ENCODE assay signal across 18 cellular contexts in genomic region chr2:7225848-7226247, GRCh38.
DNase-seq lines count a peak whose midpoint lies in the region; ATAC-seq and TF ChIP-seq lines count a peak whose summit lies in the region.
"Had no signal": no experiment of that assay in that cellular context is flagged by ENCODE, and none has a peak within 500 bp of the region (broad histone marks: within the 10 kb centered on the region; RNA-seq: fewer than 3 reads in every experiment).

No MANE protein-coding gene starts in this region.

- DNase-seq in NCI-H1105 (lab: John Stamatoyannopoulos, UW): peak; percentile 59
- peak; percentile 79 for DNase-seq in NCI-H146 treated with DMSO at 0.1 percent for 48 hours (lab: John Stamatoyannopoulos, UW; ENCODE audit: unreplicated experiment)
- DNase-seq in NCI-H345 (lab: John Stamatoyannopoulos, UW): peak; percentile 48
- no peak for DNase-seq in WTC11 (ENCODE audit: low spot score)
- no peak for DNase-seq in thyroid gland
- DNase-seq in NCI-H2029 treated with DMSO at 0.1 percent for 48 hours (lab: John Stamatoyannopoulos, UW): no peak
- DNase-seq in chondrocyte (ENCODE audit: low spot score): no peak
- DNase-seq: Calu3; CD4-positive, alpha-beta T cell; DMS53; MV-4-11; NCI-H187 treated with DMSO at 0.1 percent for 48 hours; NCI-H510A; Right ventricle myocardium superior; T-helper 1 cell; T1000 had no signal

- no peaks in the 10 kb centered on the region for H3K9me3 ChIP-seq in thyroid gland

- H3K4me1 Mint-ChIP-seq in WTC11: peaks cover 58% of the 10 kb centered on the region
- H3K4me1 Mint-ChIP-seq in chondrocyte (ENCODE audit: low read depth): no peaks in the 10 kb centered on the region

- ATAC-seq in WTC11: no peak
- ATAC-seq in HG02884 (IDR thresholded peaks at IDR 0.05; ENCODE audit: unreplicated experiment): no peak
- ATAC-seq: SK-N-SH treated with all-trans-retinoic acid at 6 μM for 48 hours had no signal

- H3K27me3 ChIP-seq in thyroid gland: no peaks in the 10 kb centered on the region

- H3K27ac Mint-ChIP-seq in WTC11: peak overlapping the region; percentile 85; the same call in 1 of the 2 replicates
- H3K27ac Mint-ChIP-seq in chondrocyte (ENCODE audit: unreplicated experiment): no peak overlapping the region
- H3K27ac Mint-ChIP-seq: CD4-positive, alpha-beta T cell had no signal

- H3K36me3 Mint-ChIP-seq in WTC11: peaks cover 25% of the 10 kb centered on the region
- H3K36me3 Mint-ChIP-seq in chondrocyte (ENCODE audit: low read depth): no peaks in the 10 kb centered on the region

- H3K27me3 Mint-ChIP-seq in WTC11 (ENCODE audit: low read depth) (no peaks in the 10 kb centered on the region), chondrocyte (ENCODE audit: low read depth) (no peaks in the 10 kb centered on the region)
- H3K27me3 Mint-ChIP-seq: CD4-positive, alpha-beta T cell had no signal

- H3K4me1 ChIP-seq in thyroid gland: no peaks in the 10 kb centered on the region

- H3K4me3 Mint-ChIP-seq in WTC11 (no peak overlapping the region), chondrocyte (ENCODE audit: unreplicated experiment) (no peak overlapping the region)
- H3K4me3 Mint-ChIP-seq: CD4-positive, alpha-beta T cell had no signal

- TF ChIP-seq CTCF in WTC11 (IDR thresholded peaks at IDR 0.05): no peak
- no peak for TF ChIP-seq CTCF in thyroid gland (IDR thresholded peaks at IDR 0.05)
- TF ChIP-seq CTCF in chondrocyte (IDR thresholded peaks at IDR 0.05): no peak

- CTCF ChIA-PET in WTC11 (lab: Charles Lee): no interaction called here

- H3K36me3 ChIP-seq in thyroid gland: no peaks in the 10 kb centered on the region

- TF ChIP-seq POLR2A in thyroid gland (IDR thresholded peaks at IDR 0.05): no peak

- no peak overlapping the region for H3K27ac ChIP-seq in thyroid gland

- POLR2A ChIA-PET in WTC11 (lab: Charles Lee): interaction anchor here (1.0 kb wide), 1 partner anchor 36 kb away, joined by 3 read pairs; no protein-coding TSS in a partner anchor

- H3K4me3 ChIP-seq in thyroid gland (replicated peaks in 1 of 3): no peak overlapping the region

- intact Hi-C loops in thyroid gland (cut with DNase I): no loop called here

- WGBS in thyroid gland, 2 donors: 77 to 78% methylated on average over 1 of the region's 1 CpG

- H3K9me3 Mint-ChIP-seq in WTC11 (peaks cover 26% of the 10 kb centered on the region), chondrocyte (ENCODE audit: low read depth) (peaks cover 4% of the 10 kb centered on the region)

TF ChIP-seq in WTC11, 78 proteins besides CTCF, POLR2A, EP300 and RAD21 (continues in another document):
- TF ChIP-seq, protein P1, sequence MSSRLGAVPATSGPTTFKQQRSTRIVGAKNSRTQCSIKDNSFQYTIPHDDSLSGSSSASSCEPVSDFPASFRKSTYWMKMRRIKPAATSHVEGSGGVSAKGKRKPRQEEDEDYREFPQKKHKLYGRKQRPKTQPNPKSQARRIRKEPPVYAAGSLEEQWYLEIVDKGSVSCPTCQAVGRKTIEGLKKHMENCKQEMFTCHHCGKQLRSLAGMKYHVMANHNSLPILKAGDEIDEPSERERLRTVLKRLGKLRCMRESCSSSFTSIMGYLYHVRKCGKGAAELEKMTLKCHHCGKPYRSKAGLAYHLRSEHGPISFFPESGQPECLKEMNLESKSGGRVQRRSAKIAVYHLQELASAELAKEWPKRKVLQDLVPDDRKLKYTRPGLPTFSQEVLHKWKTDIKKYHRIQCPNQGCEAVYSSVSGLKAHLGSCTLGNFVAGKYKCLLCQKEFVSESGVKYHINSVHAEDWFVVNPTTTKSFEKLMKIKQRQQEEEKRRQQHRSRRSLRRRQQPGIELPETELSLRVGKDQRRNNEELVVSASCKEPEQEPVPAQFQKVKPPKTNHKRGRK (CRISPR knock-in tag; IDR thresholded peaks at IDR 0.05; ENCODE audit: borderline replicate concordance): no peak
- TF ChIP-seq RORB (CRISPR knock-in tag; IDR thresholded peaks at IDR 0.05) (no peak), NFYB (CRISPR knock-in tag; conservative IDR thresholded peaks at IDR 0.05; ENCODE audit: low read depth) (no peak), SP1 (CRISPR knock-in tag; conservative IDR thresholded peaks at IDR 0.05) (no peak)
- TF ChIP-seq, protein P2, sequence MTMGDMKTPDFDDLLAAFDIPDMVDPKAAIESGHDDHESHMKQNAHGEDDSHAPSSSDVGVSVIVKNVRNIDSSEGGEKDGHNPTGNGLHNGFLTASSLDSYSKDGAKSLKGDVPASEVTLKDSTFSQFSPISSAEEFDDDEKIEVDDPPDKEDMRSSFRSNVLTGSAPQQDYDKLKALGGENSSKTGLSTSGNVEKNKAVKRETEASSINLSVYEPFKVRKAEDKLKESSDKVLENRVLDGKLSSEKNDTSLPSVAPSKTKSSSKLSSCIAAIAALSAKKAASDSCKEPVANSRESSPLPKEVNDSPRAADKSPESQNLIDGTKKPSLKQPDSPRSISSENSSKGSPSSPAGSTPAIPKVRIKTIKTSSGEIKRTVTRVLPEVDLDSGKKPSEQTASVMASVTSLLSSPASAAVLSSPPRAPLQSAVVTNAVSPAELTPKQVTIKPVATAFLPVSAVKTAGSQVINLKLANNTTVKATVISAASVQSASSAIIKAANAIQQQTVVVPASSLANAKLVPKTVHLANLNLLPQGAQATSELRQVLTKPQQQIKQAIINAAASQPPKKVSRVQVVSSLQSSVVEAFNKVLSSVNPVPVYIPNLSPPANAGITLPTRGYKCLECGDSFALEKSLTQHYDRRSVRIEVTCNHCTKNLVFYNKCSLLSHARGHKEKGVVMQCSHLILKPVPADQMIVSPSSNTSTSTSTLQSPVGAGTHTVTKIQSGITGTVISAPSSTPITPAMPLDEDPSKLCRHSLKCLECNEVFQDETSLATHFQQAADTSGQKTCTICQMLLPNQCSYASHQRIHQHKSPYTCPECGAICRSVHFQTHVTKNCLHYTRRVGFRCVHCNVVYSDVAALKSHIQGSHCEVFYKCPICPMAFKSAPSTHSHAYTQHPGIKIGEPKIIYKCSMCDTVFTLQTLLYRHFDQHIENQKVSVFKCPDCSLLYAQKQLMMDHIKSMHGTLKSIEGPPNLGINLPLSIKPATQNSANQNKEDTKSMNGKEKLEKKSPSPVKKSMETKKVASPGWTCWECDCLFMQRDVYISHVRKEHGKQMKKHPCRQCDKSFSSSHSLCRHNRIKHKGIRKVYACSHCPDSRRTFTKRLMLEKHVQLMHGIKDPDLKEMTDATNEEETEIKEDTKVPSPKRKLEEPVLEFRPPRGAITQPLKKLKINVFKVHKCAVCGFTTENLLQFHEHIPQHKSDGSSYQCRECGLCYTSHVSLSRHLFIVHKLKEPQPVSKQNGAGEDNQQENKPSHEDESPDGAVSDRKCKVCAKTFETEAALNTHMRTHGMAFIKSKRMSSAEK (CRISPR knock-in tag; IDR thresholded peaks at IDR 0.05; ENCODE audit: borderline replicate concordance): no peak
- TF ChIP-seq, protein P3, sequence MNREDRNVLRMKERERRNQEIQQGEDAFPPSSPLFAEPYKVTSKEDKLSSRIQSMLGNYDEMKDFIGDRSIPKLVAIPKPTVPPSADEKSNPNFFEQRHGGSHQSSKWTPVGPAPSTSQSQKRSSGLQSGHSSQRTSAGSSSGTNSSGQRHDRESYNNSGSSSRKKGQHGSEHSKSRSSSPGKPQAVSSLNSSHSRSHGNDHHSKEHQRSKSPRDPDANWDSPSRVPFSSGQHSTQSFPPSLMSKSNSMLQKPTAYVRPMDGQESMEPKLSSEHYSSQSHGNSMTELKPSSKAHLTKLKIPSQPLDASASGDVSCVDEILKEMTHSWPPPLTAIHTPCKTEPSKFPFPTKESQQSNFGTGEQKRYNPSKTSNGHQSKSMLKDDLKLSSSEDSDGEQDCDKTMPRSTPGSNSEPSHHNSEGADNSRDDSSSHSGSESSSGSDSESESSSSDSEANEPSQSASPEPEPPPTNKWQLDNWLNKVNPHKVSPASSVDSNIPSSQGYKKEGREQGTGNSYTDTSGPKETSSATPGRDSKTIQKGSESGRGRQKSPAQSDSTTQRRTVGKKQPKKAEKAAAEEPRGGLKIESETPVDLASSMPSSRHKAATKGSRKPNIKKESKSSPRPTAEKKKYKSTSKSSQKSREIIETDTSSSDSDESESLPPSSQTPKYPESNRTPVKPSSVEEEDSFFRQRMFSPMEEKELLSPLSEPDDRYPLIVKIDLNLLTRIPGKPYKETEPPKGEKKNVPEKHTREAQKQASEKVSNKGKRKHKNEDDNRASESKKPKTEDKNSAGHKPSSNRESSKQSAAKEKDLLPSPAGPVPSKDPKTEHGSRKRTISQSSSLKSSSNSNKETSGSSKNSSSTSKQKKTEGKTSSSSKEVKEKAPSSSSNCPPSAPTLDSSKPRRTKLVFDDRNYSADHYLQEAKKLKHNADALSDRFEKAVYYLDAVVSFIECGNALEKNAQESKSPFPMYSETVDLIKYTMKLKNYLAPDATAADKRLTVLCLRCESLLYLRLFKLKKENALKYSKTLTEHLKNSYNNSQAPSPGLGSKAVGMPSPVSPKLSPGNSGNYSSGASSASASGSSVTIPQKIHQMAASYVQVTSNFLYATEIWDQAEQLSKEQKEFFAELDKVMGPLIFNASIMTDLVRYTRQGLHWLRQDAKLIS (CRISPR knock-in tag; IDR thresholded peaks at IDR 0.05; ENCODE audit: borderline replicate concordance): no peak

Comparison
In these comparisons a context has a peak if more than half of its experiments do, and no peak if none do; other contexts are left out.
1. DNase-seq: peak in NCI-H1105 (single experiment), NCI-H146 treated with DMSO at 0.1 percent for 48 hours (single experiment) and NCI-H345 (single experiment); none in WTC11 (single experiment), thyroid gland (0 of 2), NCI-H2029 treated with DMSO at 0.1 percent for 48 hours (single experiment) and chondrocyte (single experiment).